Comparison of ENCODE assay signal across 11 cellular contexts in the genomic region with DNA sequence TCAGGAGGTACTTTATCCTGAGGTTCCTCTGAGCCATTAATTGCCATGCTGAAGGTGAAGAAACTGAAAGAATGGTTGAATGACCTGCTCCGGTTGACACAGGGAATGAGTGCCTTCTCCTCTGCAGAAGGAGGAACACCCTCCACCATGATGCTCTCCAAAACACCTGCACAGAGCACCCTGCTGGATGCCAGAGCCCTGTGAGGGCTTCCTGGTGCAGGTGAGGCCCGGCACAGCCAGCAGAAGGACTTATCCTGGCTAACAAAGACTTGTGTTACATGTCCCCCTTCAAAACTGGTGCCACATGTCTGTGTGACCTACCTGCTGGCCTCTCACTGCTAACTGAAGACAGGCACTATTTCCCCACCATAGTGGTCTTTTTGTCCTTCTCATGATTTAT. TPM values are rescaled to one million over a fixed set of nuclear protein-coding genes. Genes with fewer than 3 reads are reported as not detected.
DNase-seq lines count a peak whose midpoint lies in the region; ATAC-seq and TF ChIP-seq lines count a peak whose summit lies in the region.
"Had no signal": no experiment of that assay in that cellular context is flagged by ENCODE, and none has a peak within 500 bp of the region (broad histone marks: within the 10 kb centered on the region; RNA-seq: fewer than 3 reads in every experiment).

No MANE protein-coding gene starts in this region.

- no peak for DNase-seq in T-helper 2 cell treated with Interferon-gamma antibody and Interleukin-4, amounts not matched to agents 5 μg/mL and 100 μg/mL, for 36 hours (ENCODE audit: low spot score)
- DNase-seq in T-helper 2 cell = no peak
- DNase-seq in NCI-H69 (lab: John Stamatoyannopoulos, UW) = peak; percentile 33
- no peak for DNase-seq in esophagus squamous epithelium (lab: John Stamatoyannopoulos, UW)
- no peak for DNase-seq in spleen
- no peak for DNase-seq in NCI-H1105 (lab: John Stamatoyannopoulos, UW)
- no peak for DNase-seq in progenitor cell of endocrine pancreas (ENCODE audit: low spot score, unreplicated experiment)
- no peak for DNase-seq in Right ventricle myocardium superior
- DNase-seq: central memory CD4-positive, alpha-beta T cell; NCI-H1417 treated with DMSO at 0.1 percent for 48 hours; stimulated activated CD4-positive, alpha-beta T cell treated with anti-CD3 and anti-CD28 coated beads, Interleukin-1b, Interleukin-23, amount 100 ng/mL, for 48 hours had no signal

- peaks cover 54% of the 10 kb centered on the region for H3K4me1 Mint-ChIP-seq in T-helper 2 cell treated with Interferon-gamma antibody and Interleukin-4, amounts not matched to agents 5 μg/mL and 100 μg/mL, for 36 hours (ENCODE audit: low read depth)
- peaks cover 40% of the 10 kb centered on the region for H3K4me1 Mint-ChIP-seq in progenitor cell of endocrine pancreas (ENCODE audit: low read depth)

- H3K9me3 ChIP-seq in esophagus squamous epithelium (no peaks in the 10 kb centered on the region), spleen (no peaks in the 10 kb centered on the region)

- peaks cover 3% of the 10 kb centered on the region for H3K27me3 Mint-ChIP-seq in T-helper 2 cell treated with Interferon-gamma antibody and Interleukin-4, amounts not matched to agents 5 μg/mL and 100 μg/mL, for 36 hours (ENCODE audit: low read depth)
- peaks cover 2% of the 10 kb centered on the region for H3K27me3 Mint-ChIP-seq in progenitor cell of endocrine pancreas

- H3K4me1 ChIP-seq in esophagus squamous epithelium (peaks cover 23 to 64% (median 30%) of the 10 kb centered on the region in 3 donors), spleen (peaks cover 21 to 62% (median 55%) of the 10 kb centered on the region in 6 donors)

- 76 to 82% methylated on average over 2 of the region's 2 CpGs for WGBS in esophagus squamous epithelium, 2 donors
- WGBS in spleen, 5 donors = 62 to 87% (median 70%) methylated on average over 2 of the region's 2 CpGs

- H3K4me3 Mint-ChIP-seq in T-helper 2 cell treated with Interferon-gamma antibody and Interleukin-4, amounts not matched to agents 5 μg/mL and 100 μg/mL, for 36 hours = peak overlapping the region; percentile 71
- H3K4me3 Mint-ChIP-seq in progenitor cell of endocrine pancreas (ENCODE audit: low read depth) = no peak overlapping the region

- H3K27ac ChIP-seq in esophagus squamous epithelium (peak overlapping the region; percentile 9 to 51 (median 30)), spleen (peak overlapping the region; percentile 16 to 90 (median 60))

- TF ChIP-seq CTCF in esophagus squamous epithelium (IDR thresholded peaks at IDR 0.05) = no peak
- TF ChIP-seq CTCF in spleen (IDR thresholded peaks at IDR 0.05 in 8 of 11, conservative IDR thresholded peaks at IDR 0.05 in 3 of 11) = no peak
- TF ChIP-seq CTCF in progenitor cell of endocrine pancreas (IDR thresholded peaks at IDR 0.05; ENCODE audit: unreplicated experiment) = no peak

- no peak for TF ChIP-seq POLR2A in esophagus squamous epithelium (IDR thresholded peaks at IDR 0.05)
- no peak for TF ChIP-seq POLR2A in spleen (IDR thresholded peaks at IDR 0.05)

- no peaks in the 10 kb centered on the region for H3K36me3 ChIP-seq in esophagus squamous epithelium
- H3K36me3 ChIP-seq in spleen = no peaks in the 10 kb centered on the region

- H3K9me3 Mint-ChIP-seq in T-helper 2 cell treated with Interferon-gamma antibody and Interleukin-4, amounts not matched to agents 5 μg/mL and 100 μg/mL, for 36 hours = peaks cover 4% of the 10 kb centered on the region
- no peaks in the 10 kb centered on the region for H3K9me3 Mint-ChIP-seq in progenitor cell of endocrine pancreas (ENCODE audit: low read depth)

- H3K27me3 ChIP-seq in esophagus squamous epithelium (no peaks in the 10 kb centered on the region), spleen (replicated peaks in 1 of 7) (no peaks in the 10 kb centered on the region)

- ATAC-seq in Right ventricle myocardium superior (ENCODE audit: poor library complexity) = no peak

- H3K36me3 Mint-ChIP-seq in T-helper 2 cell treated with Interferon-gamma antibody and Interleukin-4, amounts not matched to agents 5 μg/mL and 100 μg/mL, for 36 hours (ENCODE audit: low read depth) = peaks cover 9% of the 10 kb centered on the region
- H3K36me3 Mint-ChIP-seq in progenitor cell of endocrine pancreas (ENCODE audit: insufficient read depth) = no peaks in the 10 kb centered on the region

- intact Hi-C loops in esophagus squamous epithelium (cut with DNase I) = no loop called here
- intact Hi-C loops in spleen (cut with DNase I; ENCODE audit: low total_unique reads) = no loop called here
- intact Hi-C loops in Right ventricle myocardium superior (cut with DNase I) = no loop called here

- H3K4me3 ChIP-seq in esophagus squamous epithelium = no peak overlapping the region
- no peak overlapping the region for H3K4me3 ChIP-seq in spleen

- peak overlapping the region; percentile 87 for H3K27ac Mint-ChIP-seq in T-helper 2 cell treated with Interferon-gamma antibody and Interleukin-4, amounts not matched to agents 5 μg/mL and 100 μg/mL, for 36 hours
- H3K27ac Mint-ChIP-seq in progenitor cell of endocrine pancreas = no peak overlapping the region

RNA-seq across cellular contexts. Expression of a gene that starts 14.3 kb away (rescaled TPM):
- total RNA-seq in esophagus squamous epithelium (10 to 100 TPM; 39.8 to 50.0 (median 42.9) TPM), spleen (100 to 1,000 TPM in 1 of 7 donors, 10 to 100 TPM in 6; 83.7 to 157 (median 88.9) TPM), progenitor cell of endocrine pancreas (116 and 124 TPM in 2 replicates), Right ventricle myocardium superior (11.7 TPM)
- 10 to 100 TPM; 20.8 to 44.7 (median 29.1) TPM for polyA plus RNA-seq in spleen
